ENCODE assay signal across 8 cellular contexts in genomic region chr12:75329918-75330826, GRCh38. TPM values are rescaled to one million over a fixed set of nuclear protein-coding genes. Genes with fewer than 3 reads are reported as not detected.
A peak's percentile ranks its signal among the peaks of the same experiment; 100 is the strongest.
DNase-seq lines count a peak whose midpoint lies in the region; ATAC-seq and TF ChIP-seq lines count a peak whose summit lies in the region.

TSS of gene CAPS2 (minus strand) at chr12:75330324. CDS start at chr12:75326498, 3,826 bp downstream.

- no peaks in the 10 kb centered on the region for H4K20me1 ChIP-seq in OCI-LY3 (ENCODE audit: insufficient read depth, low read length)

- peaks cover 26% of the 10 kb centered on the region in 2 donors for H3K27me3 Mint-ChIP-seq in stimulated activated naive B cell treated with anti-CD40 and anti-IgM and Interleukin-4, amounts not matched to agents 10 μg/mL and 1 μg/mL and 100 μg/mL, for 72 hours

- H3K36me3 Mint-ChIP-seq in stimulated activated naive B cell treated with anti-CD40 and anti-IgM and Interleukin-4, amounts not matched to agents 10 μg/mL and 1 μg/mL and 100 μg/mL, for 72 hours: no peaks in the 10 kb centered on the region

- peak within 1 kb of the TSS; percentile 69 for H2AFZ ChIP-seq in OCI-LY3 (ENCODE audit: low read depth, low read length)

- H3K4me3 Mint-ChIP-seq in stimulated activated naive B cell treated with anti-CD40 and anti-IgM and Interleukin-4, amounts not matched to agents 10 μg/mL and 1 μg/mL and 100 μg/mL, for 72 hours: peak within 1 kb of the TSS; percentile 86 to 87

- peaks cover 14 to 24% of the 10 kb centered on the region in 2 donors for H3K4me1 Mint-ChIP-seq in stimulated activated naive B cell treated with anti-CD40 and anti-IgM and Interleukin-4, amounts not matched to agents 10 μg/mL and 1 μg/mL and 100 μg/mL, for 72 hours

- H3K27me3 ChIP-seq in HUES48 (ENCODE audit: control insufficient read depth, insufficient read depth, low read length) (no peaks in the 10 kb centered on the region), OCI-LY3 (ENCODE audit: low read depth, low read length) (no peaks in the 10 kb centered on the region), esophagus squamous epithelium (no peaks in the 10 kb centered on the region)

- H3K79me2 ChIP-seq in OCI-LY3 (ENCODE audit: low read length): no peaks in the 10 kb centered on the region

- H3K27ac ChIP-seq in HUES48 (ENCODE audit: low read depth, low read length) (peak within 1 kb of the TSS; percentile 85), OCI-LY3 (ENCODE audit: low read length) (0 out of 2 replicates have a peak within 1 kb of the TSS, but pooled peaks have one; percentile 11), esophagus squamous epithelium (peak within 1 kb of the TSS in 3 of 4 donors; percentile 24 to 67 (median 26))

- H3K9ac ChIP-seq in HUES48 (ENCODE audit: low read depth, low read length) (peak within 1 kb of the TSS; percentile 20; the same call in 1 of the 2 replicates), OCI-LY3 (ENCODE audit: low read length) (peak within 1 kb of the TSS; percentile 58)

- WGBS in esophagus squamous epithelium, 2 donors: 3 to 4% methylated on average over 23 to 31 of the region's 40 CpGs

- H3K4me1 ChIP-seq in HUES48 (ENCODE audit: control insufficient read depth, insufficient read depth, low read length) (peaks cover 13% of the 10 kb centered on the region), OCI-LY3 (ENCODE audit: low read length) (peaks cover 17% of the 10 kb centered on the region), esophagus squamous epithelium (peaks cover 0 to 26% (median 5%) of the 10 kb centered on the region in 3 donors)

- TF ChIP-seq POLR2A in esophagus squamous epithelium (IDR thresholded peaks at IDR 0.05): peak in 1 of 4 donors; percentile 44

- no peak for TF ChIP-seq CTCF in OCI-LY3 (IDR thresholded peaks at IDR 0.05; ENCODE audit: low read depth, low read length)
- peak in 2 of 6 experiments; percentile 10 to 20 for TF ChIP-seq CTCF in esophagus squamous epithelium (IDR thresholded peaks at IDR 0.05)

- H3K9me3 Mint-ChIP-seq in stimulated activated naive B cell treated with anti-CD40 and anti-IgM and Interleukin-4, amounts not matched to agents 10 μg/mL and 1 μg/mL and 100 μg/mL, for 72 hours: no peaks in the 10 kb centered on the region

- DNase-seq in DMS 273 treated with DMSO at 0.1 percent for 48 hours (lab: John Stamatoyannopoulos, UW) (peak; percentile 5), esophagus squamous epithelium (lab: John Stamatoyannopoulos, UW) (peak; percentile 13), myocyte (ENCODE audit: low read depth) (peak; percentile 91)
- DNase-seq in activated T-cell treated with anti-CD3 and anti-CD28 coated beads, Interleukin-2, amount 50 U/mL, for 1 hour: peak; percentile 70
- DNase-seq in stimulated activated naive B cell treated with anti-CD40 and anti-IgM and Interleukin-4, amounts not matched to agents 10 μg/mL and 1 μg/mL and 100 μg/mL, for 72 hours: peak; percentile 69

- H3K4me3 ChIP-seq in HUES48 (ENCODE audit: low read depth, low read length) (peak within 1 kb of the TSS; percentile 74), OCI-LY3 (ENCODE audit: low read length) (peak within 1 kb of the TSS; percentile 85), esophagus squamous epithelium (peak within 1 kb of the TSS; percentile 42 to 71 (median 60))

- H3K27ac Mint-ChIP-seq in stimulated activated naive B cell treated with anti-CD40 and anti-IgM and Interleukin-4, amounts not matched to agents 10 μg/mL and 1 μg/mL and 100 μg/mL, for 72 hours: peak within 1 kb of the TSS; percentile 56

- H3K4me2 ChIP-seq in OCI-LY3 (ENCODE audit: low read length): peak within 1 kb of the TSS; percentile 89

- ATAC-seq in GM21447 (IDR thresholded peaks at IDR 0.05; ENCODE audit: unreplicated experiment): peak; percentile 90
- ATAC-seq in stimulated activated naive B cell treated with anti-CD40 and anti-IgM and Interleukin-4, amounts not matched to agents 10 μg/mL and 1 μg/mL and 100 μg/mL, for 72 hours (replicated peaks): peak; percentile 87

- H3K9me3 ChIP-seq in HUES48 (ENCODE audit: control insufficient read depth, insufficient read depth, low read length): no peaks in the 10 kb centered on the region
- H3K9me3 ChIP-seq in OCI-LY3 (ENCODE audit: insufficient read depth, low read length): no peaks in the 10 kb centered on the region
- no peaks in the 10 kb centered on the region for H3K9me3 ChIP-seq in esophagus squamous epithelium

- H3K36me3 ChIP-seq in HUES48 (ENCODE audit: control insufficient read depth, insufficient read depth, low read length) (no peaks in the 10 kb centered on the region), OCI-LY3 (replicated peaks; ENCODE audit: low read depth, low read length) (no peaks in the 10 kb centered on the region), esophagus squamous epithelium (no peaks in the 10 kb centered on the region)

- intact Hi-C loops in esophagus squamous epithelium (cut with DNase I): loop anchor here (5.0 kb wide), 1 partner anchor 177 kb away; no protein-coding TSS in a partner anchor

RNA-seq across cellular contexts. Expression of gene CAPS2, which starts in this region (rescaled TPM):
- 1 to 10 TPM; 2.9 to 9.2 (median 5.8) TPM for total RNA-seq in esophagus squamous epithelium
- 10.1 and 14.0 TPM in 2 replicates for total RNA-seq in myocyte
- 5.2 TPM for polyA plus RNA-seq in myocyte (2012)

Comparison
In these comparisons a context has a peak if more than half of its experiments do, and no peak if none do; other contexts are left out.
1. Peak in every context shown above with its lines: DNase-seq, ATAC-seq, H3K4me3 ChIP-seq and H3K27ac ChIP-seq.
2. DNase-seq: peak in every context shown above with its lines; median percentile 91 in myocyte; 70 in activated T-cell treated with anti-CD3 and anti-CD28 coated beads, Interleukin-2, amount 50 U/mL, for 1 hour; 69 in stimulated activated naive B cell treated with anti-CD40 and anti-IgM and Interleukin-4, amounts not matched to agents 10 μg/mL and 1 μg/mL and 100 μg/mL, for 72 hours; 13 in esophagus squamous epithelium; 5 in DMS 273 treated with DMSO at 0.1 percent for 48 hours.
3. H3K27ac ChIP-seq: peak in every context shown above with its lines; median percentile 85 in HUES48; 26 in esophagus squamous epithelium; 11 in OCI-LY3.